Comparison of ENCODE assay signal across 19 cellular contexts in genomic region chr18:48754993-48755473, GRCh38.
A peak's percentile ranks its signal among the peaks of the same experiment; 100 is the strongest.
DNase-seq lines count a peak whose midpoint lies in the region; ATAC-seq, FAIRE-seq and TF ChIP-seq lines count a peak whose summit lies in the region.
"Had no signal": no experiment of that assay in that cellular context is flagged by ENCODE, and none has a peak within 500 bp of the region (broad histone marks: within the 10 kb centered on the region; RNA-seq: fewer than 3 reads in every experiment).

No MANE protein-coding gene starts in this region.

- H3K4me3 ChIP-seq in GM12878 (no peak overlapping the region), aorta (ENCODE audit: low read length in 2 of 2) (no peak overlapping the region)
- H3K4me3 ChIP-seq: gastrocnemius medialis, MG63, suprapubic skin had no signal

- peak overlapping the region; percentile 61 for H3K9ac ChIP-seq in GM12878 (ENCODE audit: control insufficient read depth, insufficient read depth, low read length)
- H3K9ac ChIP-seq: SK-N-SH had no signal

- H3K27ac ChIP-seq in GM12878 (ENCODE audit: control insufficient read depth, insufficient read depth) (peak overlapping the region; percentile 87), aorta (ENCODE audit: low read depth in 1 of 2, low read length in 2 of 2) (no peak overlapping the region)
- H3K27ac ChIP-seq: gastrocnemius medialis, suprapubic skin had no signal

- SMC1A ChIA-PET in GM12878 (lab: Charles Lee; ENCODE audit: uncharacterized antibody, unreplicated experiment): interaction anchor here (0.7 to 2.3 kb wide), 11 partner anchors 19 to 421 kb away, joined by 3 to 7 read pairs (median 4); no protein-coding TSS in a partner anchor

- in situ Hi-C loops in GM12878 (cut with MboI): no loop called here

- no peak for TF ChIP-seq POLR2A in GM12878 (IDR thresholded peaks at IDR 0.05; ENCODE audit: low read depth, low read length)

- no peak for FAIRE-seq in GM12878 (lab: Jason Lieb, UNC)

- no TSS peak for BruUV-seq in GM12878 (replicated peaks; lab: Mats Ljungman, UMichigan)

- ATAC-seq in GM19023 (IDR thresholded peaks at IDR 0.05; ENCODE audit: unreplicated experiment) (peak; percentile 62), HG02623 (IDR thresholded peaks at IDR 0.05; ENCODE audit: unreplicated experiment) (peak; percentile 49), GM12878 (peak; percentile 95), aorta (ENCODE audit: low FRiP score) (no peak)
- ATAC-seq: activated CD8-positive, alpha-beta T cell treated with anti-CD3 and anti-CD28 coated beads, Interleukin-2, amount 10 ng/mL, durations not matched to agents 7 days and 5 days; gastrocnemius medialis had no signal

- RAD21 ChIA-PET in GM12878 (lab: Charles Lee; ENCODE audit: unreplicated experiment): interaction anchor here (1.0 to 1.6 kb wide), 8 partner anchors 17 to 112 kb away, joined by 3 to 16 read pairs (median 4); no protein-coding TSS in a partner anchor

- H3K36me3 ChIP-seq in GM12878 (ENCODE audit: control insufficient read depth in 2 of 2, insufficient read depth in 2 of 2, low read length in 1 of 2): no peaks in the 10 kb centered on the region
- no peaks in the 10 kb centered on the region for H3K36me3 ChIP-seq in aorta (ENCODE audit: control insufficient read depth in 1 of 2, insufficient read depth in 2 of 2, low read length in 1 of 2)
- H3K36me3 ChIP-seq: MG63 had no signal

- TF ChIP-seq RAD21 in GM12878 (IDR thresholded peaks at IDR 0.05; ENCODE audit: insufficient read depth, low read depth, low read length): 0 out of 2 replicates have a peak, but pooled peaks have one; percentile 6

- CTCF ChIA-PET in GM12878 (lab: Yijun Ruan, JAX): interaction anchor here (1.2 to 2.3 kb wide), 6 partner anchors 22 to 413 kb away, joined by 3 to 9 read pairs (median 3); no protein-coding TSS in a partner anchor

- TF ChIP-seq CTCF in GM10266 (IDR thresholded peaks at IDR 0.05; ENCODE audit: control insufficient read depth, insufficient read depth, low read depth, missing control alignments): no peak
- no peak for TF ChIP-seq CTCF in GM12878 (IDR thresholded peaks at IDR 0.05 in 2 of 3, conservative IDR thresholded peaks at IDR 0.05 in 1 of 3; ENCODE audit: control insufficient read depth in 2 of 3, extremely low read depth in 1 of 3, insufficient read depth in 1 of 3, low read depth in 3 of 3, low read length in 3 of 3)

- DNase-seq in GM10266 (ENCODE audit: extremely low spot score): peak; percentile 72
- DNase-seq in GM12878 (ENCODE audit: low read depth, low spot score): peak; percentile 84
- DNase-seq in T-helper 2 cell: no peak
- no peak for DNase-seq in aorta
- no peak for DNase-seq in kidney glomerular epithelial cell (lab: John Stamatoyannopoulos, UW)
- DNase-seq in cerebellar nuclear complex (lab: John Stamatoyannopoulos, UW): no peak
- DNase-seq: activated CD8-positive, alpha-beta T cell treated with anti-CD3 and anti-CD28 coated beads, Interleukin-2, amount 10 ng/mL, durations not matched to agents 7 days and 5 days; caudate nucleus; gastrocnemius medialis; HFFc6; mesendoderm; MG63; NCI-H1694 treated with DMSO at 0.1 percent for 48 hours; OCI-M1; retina; SK-N-SH had no signal

- peak; percentile 59 to 77; a peak in 3 of 4 replicates for TF ChIP-seq EP300 in GM12878 (IDR thresholded peaks at IDR 0.05; ENCODE audit: borderline replicate concordance in 1 of 2, control insufficient read depth in 1 of 2, low read depth in 2 of 2, low read length in 2 of 2)

- no peaks in the 10 kb centered on the region for H3K27me3 ChIP-seq in GM12878 (replicated peaks in 1 of 2; ENCODE audit: control insufficient read depth in 2 of 2, insufficient read depth in 2 of 2, low read length in 1 of 2)
- H3K27me3 ChIP-seq in aorta (ENCODE audit: control insufficient read depth in 1 of 2, insufficient read depth in 2 of 2, low read length in 1 of 2): no peaks in the 10 kb centered on the region
- H3K27me3 ChIP-seq: gastrocnemius medialis, MG63, suprapubic skin had no signal

- intact Hi-C loops in GM12878 (cut with micrococcal nuclease; ENCODE audit: unreplicated experiment) (loop anchor here (2.0 kb wide), 2 partner anchors 30 kb away; no protein-coding TSS in a partner anchor), aorta (cut with DNase I) (no loop called here)

- POLR2A ChIA-PET in GM12878 (lab: Charles Lee): interaction anchor here (0.6 to 1.5 kb wide), 5 partner anchors 23 to 39 kb away, joined by 3 to 7 read pairs (median 3); no protein-coding TSS in a partner anchor

- H3K79me2 ChIP-seq in GM12878 (ENCODE audit: control insufficient read depth, insufficient read depth, low read length): no peaks in the 10 kb centered on the region

- H2AFZ ChIP-seq in GM12878 (ENCODE audit: control insufficient read depth, low read depth, low read length): no peak overlapping the region; the same call in 1 of the 2 replicates

- H3K4me2 ChIP-seq in GM12878 (ENCODE audit: control insufficient read depth, insufficient read depth): peak overlapping the region; percentile 39
- H3K4me2 ChIP-seq: SK-N-SH had no signal

- WGBS in GM12878 (ENCODE audit: insufficient coverage, insufficient replicate concordance, low lambda C conversion rate, missing lambda C conversion rate): 6% methylated on average over 6 of the region's 6 CpGs
- 88 to 90% methylated on average over 6 of the region's 6 CpGs for whole genome bisulfite sequencing in aorta, 2 donors

- H4K20me1 ChIP-seq in GM12878 (ENCODE audit: control insufficient read depth, insufficient read depth): no peaks in the 10 kb centered on the region

- H3K4me1 ChIP-seq in GM12878 (ENCODE audit: control insufficient read depth, insufficient read depth, low read length): peaks cover 38% of the 10 kb centered on the region
- H3K4me1 ChIP-seq in aorta (ENCODE audit: control insufficient read depth in 1 of 2, insufficient read depth in 2 of 2, low read length in 2 of 2): peaks cover 0 to 2% of the 10 kb centered on the region in 2 donors

- no peaks in the 10 kb centered on the region; the same call in 2 of the 3 replicates for H3K9me3 ChIP-seq in GM12878 (replicated peaks; ENCODE audit: control insufficient read depth, insufficient read depth, low read length)
- no peaks in the 10 kb centered on the region for H3K9me3 ChIP-seq in aorta (ENCODE audit: control insufficient read depth, low read length)
- H3K9me3 ChIP-seq: gastrocnemius medialis, MG63, SK-N-SH, suprapubic skin had no signal

TF ChIP-seq in GM12878, 131 proteins besides CTCF, POLR2A, EP300 and RAD21 (continues in another document):
- TF ChIP-seq ZNF217 (IDR thresholded peaks at IDR 0.05): no peak
- peak; percentile 22; the same call in 1 of the 2 replicates for TF ChIP-seq CHD2 (IDR thresholded peaks at IDR 0.05; ENCODE audit: borderline replicate concordance, low read depth, low read length)
- TF ChIP-seq ATF2 (IDR thresholded peaks at IDR 0.05; ENCODE audit: low read length): peak; percentile 91
- TF ChIP-seq PAX5 (IDR thresholded peaks at IDR 0.05; ENCODE audit: borderline replicate concordance, low read depth, low read length): no peak; the same call in 1 of the 2 replicates
- TF ChIP-seq, protein P1, sequence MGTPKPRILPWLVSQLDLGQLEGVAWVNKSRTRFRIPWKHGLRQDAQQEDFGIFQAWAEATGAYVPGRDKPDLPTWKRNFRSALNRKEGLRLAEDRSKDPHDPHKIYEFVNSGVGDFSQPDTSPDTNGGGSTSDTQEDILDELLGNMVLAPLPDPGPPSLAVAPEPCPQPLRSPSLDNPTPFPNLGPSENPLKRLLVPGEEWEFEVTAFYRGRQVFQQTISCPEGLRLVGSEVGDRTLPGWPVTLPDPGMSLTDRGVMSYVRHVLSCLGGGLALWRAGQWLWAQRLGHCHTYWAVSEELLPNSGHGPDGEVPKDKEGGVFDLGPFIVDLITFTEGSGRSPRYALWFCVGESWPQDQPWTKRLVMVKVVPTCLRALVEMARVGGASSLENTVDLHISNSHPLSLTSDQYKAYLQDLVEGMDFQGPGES (IDR thresholded peaks at IDR 0.05): no peak
- TF ChIP-seq, protein P2, sequence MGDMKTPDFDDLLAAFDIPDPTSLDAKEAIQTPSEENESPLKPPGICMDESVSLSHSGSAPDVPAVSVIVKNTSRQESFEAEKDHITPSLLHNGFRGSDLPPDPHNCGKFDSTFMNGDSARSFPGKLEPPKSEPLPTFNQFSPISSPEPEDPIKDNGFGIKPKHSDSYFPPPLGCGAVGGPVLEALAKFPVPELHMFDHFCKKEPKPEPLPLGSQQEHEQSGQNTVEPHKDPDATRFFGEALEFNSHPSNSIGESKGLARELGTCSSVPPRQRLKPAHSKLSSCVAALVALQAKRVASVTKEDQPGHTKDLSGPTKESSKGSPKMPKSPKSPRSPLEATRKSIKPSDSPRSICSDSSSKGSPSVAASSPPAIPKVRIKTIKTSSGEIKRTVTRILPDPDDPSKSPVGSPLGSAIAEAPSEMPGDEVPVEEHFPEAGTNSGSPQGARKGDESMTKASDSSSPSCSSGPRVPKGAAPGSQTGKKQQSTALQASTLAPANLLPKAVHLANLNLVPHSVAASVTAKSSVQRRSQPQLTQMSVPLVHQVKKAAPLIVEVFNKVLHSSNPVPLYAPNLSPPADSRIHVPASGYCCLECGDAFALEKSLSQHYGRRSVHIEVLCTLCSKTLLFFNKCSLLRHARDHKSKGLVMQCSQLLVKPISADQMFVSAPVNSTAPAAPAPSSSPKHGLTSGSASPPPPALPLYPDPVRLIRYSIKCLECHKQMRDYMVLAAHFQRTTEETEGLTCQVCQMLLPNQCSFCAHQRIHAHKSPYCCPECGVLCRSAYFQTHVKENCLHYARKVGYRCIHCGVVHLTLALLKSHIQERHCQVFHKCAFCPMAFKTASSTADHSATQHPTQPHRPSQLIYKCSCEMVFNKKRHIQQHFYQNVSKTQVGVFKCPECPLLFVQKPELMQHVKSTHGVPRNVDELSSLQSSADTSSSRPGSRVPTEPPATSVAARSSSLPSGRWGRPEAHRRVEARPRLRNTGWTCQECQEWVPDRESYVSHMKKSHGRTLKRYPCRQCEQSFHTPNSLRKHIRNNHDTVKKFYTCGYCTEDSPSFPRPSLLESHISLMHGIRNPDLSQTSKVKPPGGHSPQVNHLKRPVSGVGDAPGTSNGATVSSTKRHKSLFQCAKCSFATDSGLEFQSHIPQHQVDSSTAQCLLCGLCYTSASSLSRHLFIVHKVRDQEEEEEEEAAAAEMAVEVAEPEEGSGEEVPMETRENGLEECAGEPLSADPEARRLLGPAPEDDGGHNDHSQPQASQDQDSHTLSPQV (IDR thresholded peaks at IDR 0.05): peak; percentile 43; the same call in 1 of the 2 replicates

Comparison
In these comparisons a context has a peak if more than half of its experiments do, and no peak if none do; other contexts are left out.
1. DNase-seq: peak in GM10266 (single experiment) and GM12878 (single experiment); none in T-helper 2 cell (0 of 5), aorta (0 of 2), kidney glomerular epithelial cell (single experiment) and cerebellar nuclear complex (0 of 2).